ENCODE assay signal across 21 cellular contexts in genomic region chr11:11378184-11378940, GRCh38. TPM values are rescaled to one million over a fixed set of nuclear protein-coding genes. Genes with fewer than 3 reads are reported as not detected.
DNase-seq lines count a peak whose midpoint lies in the region; ATAC-seq and TF ChIP-seq lines count a peak whose summit lies in the region.
"Had no signal": no experiment of that assay in that cellular context is flagged by ENCODE, and none has a peak within 500 bp of the region (broad histone marks: within the 10 kb centered on the region; RNA-seq: fewer than 3 reads in every experiment).

No MANE protein-coding gene starts in this region.

- TF ChIP-seq CTCF in natural killer cell (IDR thresholded peaks at IDR 0.05) (no peak), neural progenitor cell (IDR thresholded peaks at IDR 0.05) (no peak)

- H3K36me3 ChIP-seq in neural progenitor cell, result no peaks in the 10 kb centered on the region
- H3K36me3 ChIP-seq in CD4-positive, alpha-beta memory T cell (ENCODE audit: insufficient read depth, low read length), result no peaks in the 10 kb centered on the region

- no peak overlapping the region for H3K4me3 Mint-ChIP-seq in natural killer cell treated with Interleukin-12 subunit alpha and Interleukin-12 subunit beta and Interleukin-15 and Interleukin-18, amount 100 ng/mL, for 72 hours
- H3K4me3 Mint-ChIP-seq in natural killer cell (no peak overlapping the region), neural progenitor cell (no peak overlapping the region)
- no peak overlapping the region for H3K4me3 Mint-ChIP-seq in dendritic cell treated with granulocyte-macrophage colony-stimulating factor and Interleukin-4, amounts not matched to agents 40 ng/mL and 50 ng/mL, for 4 days
- H3K4me3 Mint-ChIP-seq in stimulated activated effector memory CD8-positive, alpha-beta T cell treated with anti-CD3 and anti-CD28 coated beads, Interleukin-12 subunit alpha, Interleukin-12 subunit beta, amount 100 ng/mL, for 72 hours, result no peak overlapping the region
- no peak overlapping the region for H3K4me3 Mint-ChIP-seq in CD4-positive, alpha-beta memory T cell
- H3K4me3 Mint-ChIP-seq: CD8-positive, alpha-beta T cell; GM23338; H9 had no signal

- no peak overlapping the region for H3K4me2 ChIP-seq in neural progenitor cell
- H3K4me2 ChIP-seq: A549, GM23338 had no signal

- peaks cover 0 to 3% of the 10 kb centered on the region in 2 donors for H3K27me3 Mint-ChIP-seq in natural killer cell treated with Interleukin-12 subunit alpha and Interleukin-12 subunit beta and Interleukin-15 and Interleukin-18, amount 100 ng/mL, for 72 hours
- H3K27me3 Mint-ChIP-seq in natural killer cell (ENCODE audit: low read depth in 2 of 2) (peaks cover 2 to 16% of the 10 kb centered on the region in 2 donors), neural progenitor cell (ENCODE audit: insufficient read depth, low read depth) (peaks cover 5% of the 10 kb centered on the region)
- H3K27me3 Mint-ChIP-seq in dendritic cell treated with granulocyte-macrophage colony-stimulating factor and Interleukin-4, amounts not matched to agents 40 ng/mL and 50 ng/mL, for 4 days, result peaks cover 36% of the 10 kb centered on the region
- H3K27me3 Mint-ChIP-seq in CD4-positive, alpha-beta memory T cell, result peaks cover 0 to 7% of the 10 kb centered on the region in 2 donors

- no peaks in the 10 kb centered on the region for H3K79me2 ChIP-seq in neural progenitor cell (ENCODE audit: low read depth)

- intact Hi-C loops in natural killer cell (cut with micrococcal nuclease), result no loop called here
- intact Hi-C loops in dendritic cell treated with granulocyte-macrophage colony-stimulating factor and Interleukin-4, amounts not matched to agents 40 ng/mL and 50 ng/mL, for 4 days (cut with micrococcal nuclease), result no loop called here
- intact Hi-C loops in CD4-positive, alpha-beta memory T cell (cut with micrococcal nuclease), result no loop called here

- H3K9me3 Mint-ChIP-seq in natural killer cell treated with Interleukin-12 subunit alpha and Interleukin-12 subunit beta and Interleukin-15 and Interleukin-18, amount 100 ng/mL, for 72 hours, result no peaks in the 10 kb centered on the region
- H3K9me3 Mint-ChIP-seq in natural killer cell, result no peaks in the 10 kb centered on the region
- no peaks in the 10 kb centered on the region for H3K9me3 Mint-ChIP-seq in dendritic cell treated with granulocyte-macrophage colony-stimulating factor and Interleukin-4, amounts not matched to agents 40 ng/mL and 50 ng/mL, for 4 days
- no peaks in the 10 kb centered on the region for H3K9me3 Mint-ChIP-seq in neural progenitor cell
- H3K9me3 Mint-ChIP-seq in stimulated activated effector memory CD8-positive, alpha-beta T cell treated with anti-CD3 and anti-CD28 coated beads, Interleukin-12 subunit alpha, Interleukin-12 subunit beta, amount 100 ng/mL, for 72 hours, result no peaks in the 10 kb centered on the region
- H3K9me3 Mint-ChIP-seq in CD4-positive, alpha-beta memory T cell, result no peaks in the 10 kb centered on the region
- H3K9me3 Mint-ChIP-seq: CD8-positive, alpha-beta T cell; GM23338; H9 had no signal

- no peaks in the 10 kb centered on the region for H3K4me1 Mint-ChIP-seq in natural killer cell treated with Interleukin-12 subunit alpha and Interleukin-12 subunit beta and Interleukin-15 and Interleukin-18, amount 100 ng/mL, for 72 hours (ENCODE audit: low read depth in 2 of 2)
- H3K4me1 Mint-ChIP-seq in natural killer cell (no peaks in the 10 kb centered on the region), neural progenitor cell (peaks cover 14% of the 10 kb centered on the region)
- peaks cover 38% of the 10 kb centered on the region for H3K4me1 Mint-ChIP-seq in dendritic cell treated with granulocyte-macrophage colony-stimulating factor and Interleukin-4, amounts not matched to agents 40 ng/mL and 50 ng/mL, for 4 days (ENCODE audit: low read depth)
- H3K4me1 Mint-ChIP-seq in stimulated activated effector memory CD8-positive, alpha-beta T cell treated with anti-CD3 and anti-CD28 coated beads, Interleukin-12 subunit alpha, Interleukin-12 subunit beta, amount 100 ng/mL, for 72 hours, result no peaks in the 10 kb centered on the region
- no peaks in the 10 kb centered on the region for H3K4me1 Mint-ChIP-seq in CD4-positive, alpha-beta memory T cell

- POLR2A ChIA-PET in CD4-positive, alpha-beta memory T cell (lab: Charles Lee; ENCODE audit: partially characterized antibody), result interaction anchor here (0.6 kb wide), 1 partner anchor 1467 kb away, joined by 3 read pairs; no protein-coding TSS in a partner anchor

- H3F3A ChIP-seq in neural progenitor cell (ENCODE audit: low read depth), result peaks cover 10% of the 10 kb centered on the region

- no peak overlapping the region for H3K27ac ChIP-seq in neural progenitor cell
- no peak overlapping the region for H3K27ac ChIP-seq in CD4-positive, alpha-beta memory T cell (ENCODE audit: low read depth, low read length)
- H3K27ac ChIP-seq: A549 had no signal

- DNase-seq in natural killer cell treated with Interleukin-12 subunit alpha and Interleukin-12 subunit beta and Interleukin-15 and Interleukin-18, amount 100 ng/mL, for 72 hours (ENCODE audit: low spot score), result no peak
- DNase-seq in natural killer cell (no peak), neural progenitor cell (ENCODE audit: low spot score) (no peak), HUDEP-2 (lab: John Stamatoyannopoulos, UW; ENCODE audit: unreplicated experiment in 76 of 76) (no peak), NOMO-1 treated with DMSO at 0.1 percent for 48 hours (lab: John Stamatoyannopoulos, UW; ENCODE audit: unreplicated experiment) (no peak)
- peak in 1 of 2 donors; percentile 38 for DNase-seq in stimulated activated effector memory CD8-positive, alpha-beta T cell treated with anti-CD3 and anti-CD28 coated beads, Interleukin-12 subunit alpha, Interleukin-12 subunit beta, amount 100 ng/mL, for 72 hours (ENCODE audit: low spot score in 2 of 2)
- no peak for DNase-seq in CD4-positive, alpha-beta memory T cell
- DNase-seq: 8988T; ACHN; C1 segment of cervical spinal cord; Caco-2; CD8-positive, alpha-beta T cell; DMS153; EL; GDM1; H9 had no signal

- H3K9me3 ChIP-seq in neural progenitor cell (ENCODE audit: low read depth), result no peaks in the 10 kb centered on the region
- H3K9me3 ChIP-seq in CD4-positive, alpha-beta memory T cell (ENCODE audit: control insufficient read depth in 1 of 2, low read length in 2 of 2), result no peaks in the 10 kb centered on the region
- H3K9me3 ChIP-seq: A549, Caco-2 had no signal

- ATAC-seq in natural killer cell treated with Interleukin-12 subunit alpha and Interleukin-12 subunit beta and Interleukin-15 and Interleukin-18, amount 100 ng/mL, for 72 hours, result peak; percentile 46 to 50
- no peak for ATAC-seq in natural killer cell
- peak; percentile 15 for ATAC-seq in stimulated activated effector memory CD8-positive, alpha-beta T cell treated with anti-CD3 and anti-CD28 coated beads, Interleukin-12 subunit alpha, Interleukin-12 subunit beta, amount 100 ng/mL, for 72 hours
- ATAC-seq: A549; CD8-positive, alpha-beta T cell; GM12878; GM23338; HCT116 had no signal

- H3K4me1 ChIP-seq in neural progenitor cell, result peaks cover 20% of the 10 kb centered on the region
- H3K4me1 ChIP-seq in CD4-positive, alpha-beta memory T cell (ENCODE audit: insufficient read depth, low read length), result no peaks in the 10 kb centered on the region
- H3K4me1 ChIP-seq: A549, Caco-2 had no signal

- peaks cover 16% of the 10 kb centered on the region for H3K27me3 ChIP-seq in neural progenitor cell
- H3K27me3 ChIP-seq in CD4-positive, alpha-beta memory T cell (ENCODE audit: insufficient read depth, low read length), result no peaks in the 10 kb centered on the region

- no peak overlapping the region for H3K27ac Mint-ChIP-seq in natural killer cell treated with Interleukin-12 subunit alpha and Interleukin-12 subunit beta and Interleukin-15 and Interleukin-18, amount 100 ng/mL, for 72 hours
- H3K27ac Mint-ChIP-seq in natural killer cell, result no peak overlapping the region
- H3K27ac Mint-ChIP-seq in dendritic cell treated with granulocyte-macrophage colony-stimulating factor and Interleukin-4, amounts not matched to agents 40 ng/mL and 50 ng/mL, for 4 days, result peak overlapping the region; percentile 44
- peak overlapping the region; percentile 76 for H3K27ac Mint-ChIP-seq in neural progenitor cell
- H3K27ac Mint-ChIP-seq in stimulated activated effector memory CD8-positive, alpha-beta T cell treated with anti-CD3 and anti-CD28 coated beads, Interleukin-12 subunit alpha, Interleukin-12 subunit beta, amount 100 ng/mL, for 72 hours, result no peak overlapping the region
- no peak overlapping the region for H3K27ac Mint-ChIP-seq in CD4-positive, alpha-beta memory T cell
- H3K27ac Mint-ChIP-seq: CD8-positive, alpha-beta T cell; GM23338 had no signal

- H3K36me3 Mint-ChIP-seq in natural killer cell treated with Interleukin-12 subunit alpha and Interleukin-12 subunit beta and Interleukin-15 and Interleukin-18, amount 100 ng/mL, for 72 hours, result no peaks in the 10 kb centered on the region
- H3K36me3 Mint-ChIP-seq in natural killer cell, result no peaks in the 10 kb centered on the region
- H3K36me3 Mint-ChIP-seq in dendritic cell treated with granulocyte-macrophage colony-stimulating factor and Interleukin-4, amounts not matched to agents 40 ng/mL and 50 ng/mL, for 4 days (ENCODE audit: low read depth), result peaks cover 87% of the 10 kb centered on the region
- H3K36me3 Mint-ChIP-seq in neural progenitor cell, result no peaks in the 10 kb centered on the region
- H3K36me3 Mint-ChIP-seq in stimulated activated effector memory CD8-positive, alpha-beta T cell treated with anti-CD3 and anti-CD28 coated beads, Interleukin-12 subunit alpha, Interleukin-12 subunit beta, amount 100 ng/mL, for 72 hours, result no peaks in the 10 kb centered on the region
- H3K36me3 Mint-ChIP-seq in CD4-positive, alpha-beta memory T cell, result no peaks in the 10 kb centered on the region
- H3K36me3 Mint-ChIP-seq: CD8-positive, alpha-beta T cell had no signal

- H3K4me3 ChIP-seq in neural progenitor cell, result no peak overlapping the region
- H3K4me3 ChIP-seq in CD4-positive, alpha-beta memory T cell (ENCODE audit: low read length in 2 of 2), result no peak overlapping the region
- H3K4me3 ChIP-seq: A549, GM12878, GM23338 had no signal

- H3K9ac ChIP-seq in neural progenitor cell, result no peak overlapping the region

- CTCF ChIA-PET in CD4-positive, alpha-beta memory T cell (lab: Charles Lee; ENCODE audit: partially characterized antibody), result no interaction called here

- H2AFZ ChIP-seq in neural progenitor cell (replicated peaks), result no peak overlapping the region
- H2AFZ ChIP-seq: GM23338 had no signal

- H4K20me1 ChIP-seq in neural progenitor cell (ENCODE audit: low read depth), result no peaks in the 10 kb centered on the region

RNA-seq across cellular contexts. Expression of gene CSNK2A3, which starts 25.3 kb away (rescaled TPM):
- total RNA-seq in natural killer cell treated with Interleukin-12 subunit alpha and Interleukin-12 subunit beta and Interleukin-15 and Interleukin-18, amount 100 ng/mL, for 72 hours, result not detected
- 1 to 10 TPM in 1 of 3 donors, under 1 TPM in 1, not detected in 1; 0.33 to 1.1 TPM for total RNA-seq in natural killer cell
- total RNA-seq in neural progenitor cell (ENCODE audit: low replicate concordance), result 1.7 and 5.9 TPM in 2 replicates
- total RNA-seq in CD4-positive, alpha-beta memory T cell, result 1 to 10 TPM; 1.0 to 1.6 TPM
- 1 to 10 TPM in 1 of 2 donors, under 1 TPM in 1; 0.32 to 1.0 TPM for polyA plus RNA-seq in CD4-positive, alpha-beta memory T cell

Comparison
In these comparisons a context has a peak if more than half of its experiments do, and no peak if none do; other contexts are left out.
1. ATAC-seq: peak in natural killer cell treated with Interleukin-12 subunit alpha and Interleukin-12 subunit beta and Interleukin-15 and Interleukin-18, amount 100 ng/mL, for 72 hours (2 of 2) and stimulated activated effector memory CD8-positive, alpha-beta T cell treated with anti-CD3 and anti-CD28 coated beads, Interleukin-12 subunit alpha, Interleukin-12 subunit beta, amount 100 ng/mL, for 72 hours (single experiment); none in natural killer cell (0 of 3).
2. H3K27ac Mint-ChIP-seq: peak in dendritic cell treated with granulocyte-macrophage colony-stimulating factor and Interleukin-4, amounts not matched to agents 40 ng/mL and 50 ng/mL, for 4 days (single experiment) and neural progenitor cell (single experiment); none in natural killer cell treated with Interleukin-12 subunit alpha and Interleukin-12 subunit beta and Interleukin-15 and Interleukin-18, amount 100 ng/mL, for 72 hours (0 of 2), natural killer cell (0 of 2), stimulated activated effector memory CD8-positive, alpha-beta T cell treated with anti-CD3 and anti-CD28 coated beads, Interleukin-12 subunit alpha, Interleukin-12 subunit beta, amount 100 ng/mL, for 72 hours (single experiment) and CD4-positive, alpha-beta memory T cell (0 of 7).